Comparison of ENCODE assay signal across 12 cellular contexts in the genomic region with DNA sequence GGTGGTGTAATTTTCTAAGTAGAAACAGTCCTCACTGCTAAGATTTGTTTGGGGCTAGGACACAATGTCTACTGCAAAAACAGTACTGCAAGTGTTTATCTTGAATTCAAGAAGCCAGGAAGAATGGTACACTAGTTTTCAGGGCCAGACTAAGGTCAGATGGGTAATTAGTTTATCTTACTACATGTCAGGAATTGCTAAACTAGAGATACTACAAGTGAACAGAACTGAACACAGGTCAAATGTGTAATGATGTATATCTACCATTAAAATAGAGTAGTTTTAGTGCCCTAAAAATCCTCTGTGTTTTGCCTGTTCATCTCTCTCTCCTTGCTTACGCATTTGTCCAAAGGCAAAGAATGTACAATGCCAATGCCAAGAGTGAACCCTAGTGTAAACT. TPM values are rescaled to one million over a fixed set of nuclear protein-coding genes. Genes with fewer than 3 reads are reported as not detected.
DNase-seq lines count a peak whose midpoint lies in the region; ATAC-seq and TF ChIP-seq lines count a peak whose summit lies in the region.
"Had no signal": no experiment of that assay in that cellular context is flagged by ENCODE, and none has a peak within 500 bp of the region (broad histone marks: within the 10 kb centered on the region; RNA-seq: fewer than 3 reads in every experiment).

No MANE protein-coding gene starts in this region.

- H3K4me3 Mint-ChIP-seq in activated naive CD4-positive, alpha-beta T cell treated with anti-CD3 and anti-CD28 coated beads, Interleukin-2, amount 50 U/mL, for 24 hours = no peak overlapping the region
- H3K4me3 Mint-ChIP-seq in type B pancreatic cell = peak overlapping the region; percentile 65

- H3K9me3 Mint-ChIP-seq in activated naive CD4-positive, alpha-beta T cell treated with anti-CD3 and anti-CD28 coated beads, Interleukin-2, amount 50 U/mL, for 24 hours = no peaks in the 10 kb centered on the region
- no peaks in the 10 kb centered on the region for H3K9me3 Mint-ChIP-seq in activated naive CD4-positive, alpha-beta T cell treated with anti-CD3 and anti-CD28 coated beads, Interleukin-2, amount 50 U/mL, for 72 hours
- no peaks in the 10 kb centered on the region for H3K9me3 Mint-ChIP-seq in type B pancreatic cell

- no peaks in the 10 kb centered on the region for H3K27me3 Mint-ChIP-seq in activated naive CD4-positive, alpha-beta T cell treated with anti-CD3 and anti-CD28 coated beads, Interleukin-2, amount 50 U/mL, for 24 hours
- H3K27me3 Mint-ChIP-seq in type B pancreatic cell = peaks cover 4% of the 10 kb centered on the region

- peaks cover 27% of the 10 kb centered on the region for H3K36me3 Mint-ChIP-seq in activated naive CD4-positive, alpha-beta T cell treated with anti-CD3 and anti-CD28 coated beads, Interleukin-2, amount 50 U/mL, for 24 hours
- H3K36me3 Mint-ChIP-seq in activated naive CD4-positive, alpha-beta T cell treated with anti-CD3 and anti-CD28 coated beads, Interleukin-2, amount 50 U/mL, for 72 hours = peaks cover 42 to 66% of the 10 kb centered on the region in 2 donors
- H3K36me3 Mint-ChIP-seq in type B pancreatic cell = peaks cover 43% of the 10 kb centered on the region

- no peak for TF ChIP-seq CTCF in type B pancreatic cell (conservative IDR thresholded peaks at IDR 0.05)

- no peak for DNase-seq in activated naive CD4-positive, alpha-beta T cell (lab: John Stamatoyannopoulos, UW)
- DNase-seq in activated naive CD4-positive, alpha-beta T cell treated with anti-CD3 and anti-CD28 coated beads, Interleukin-2, amount 50 U/mL, for 72 hours (ENCODE audit: low spot score in 2 of 2) = no peak
- DNase-seq in type B pancreatic cell (ENCODE audit: extremely low spot score, unreplicated experiment) (no peak), amygdala (lab: John Stamatoyannopoulos, UW) (no peak)
- DNase-seq: activated CD4-positive, alpha-beta T cell treated with anti-CD3 and anti-CD28 coated beads, Interleukin-2, amount 50 U/mL, for 48 hours; anterior cingulate cortex; mesenchymal stem cell; psoas muscle; stimulated activated CD4-positive, alpha-beta T cell treated with anti-CD3 and anti-CD28 coated beads, Interleukin-2, amount 100 ng/mL, for 24 hours; stimulated activated naive CD4-positive, alpha-beta T cell had no signal

- peak overlapping the region; percentile 26 for H3K27ac Mint-ChIP-seq in activated naive CD4-positive, alpha-beta T cell treated with anti-CD3 and anti-CD28 coated beads, Interleukin-2, amount 50 U/mL, for 24 hours
- peak overlapping the region; percentile 19 to 51 for H3K27ac Mint-ChIP-seq in activated naive CD4-positive, alpha-beta T cell treated with anti-CD3 and anti-CD28 coated beads, Interleukin-2, amount 50 U/mL, for 72 hours
- H3K27ac Mint-ChIP-seq in type B pancreatic cell = peak overlapping the region; percentile 63

- peaks cover 8% of the 10 kb centered on the region for H3K4me1 Mint-ChIP-seq in activated naive CD4-positive, alpha-beta T cell treated with anti-CD3 and anti-CD28 coated beads, Interleukin-2, amount 50 U/mL, for 24 hours
- peaks cover 8% of the 10 kb centered on the region for H3K4me1 Mint-ChIP-seq in type B pancreatic cell (ENCODE audit: unreplicated experiment)

- ATAC-seq in activated naive CD4-positive, alpha-beta T cell treated with anti-CD3 and anti-CD28 coated beads, Interleukin-2, amount 50 U/mL, for 72 hours = no peak
- ATAC-seq in GM19455 (IDR thresholded peaks at IDR 0.05; ENCODE audit: unreplicated experiment) = no peak
- ATAC-seq: psoas muscle had no signal

RNA-seq across cellular contexts. Expression of a gene that starts 2.3 kb away (rescaled TPM):
- total RNA-seq in activated naive CD4-positive, alpha-beta T cell treated with anti-CD3 and anti-CD28 coated beads, Interleukin-2, amount 50 U/mL, for 72 hours = 1,000 to 10,000 TPM; 5,050 to 5,339 TPM
- total RNA-seq in type B pancreatic cell (ENCODE audit: low replicate concordance) = 4,566 and 4,714 TPM in 2 replicates

RNA-seq across cellular contexts. Expression of a gene that starts 4.0 kb away (rescaled TPM):
- total RNA-seq in activated naive CD4-positive, alpha-beta T cell treated with anti-CD3 and anti-CD28 coated beads, Interleukin-2, amount 50 U/mL, for 72 hours = 10 to 100 TPM in 1 of 2 donors, 1 to 10 TPM in 1; 7.1 to 15.0 TPM
- 11.6 and 12.1 TPM in 2 replicates for total RNA-seq in type B pancreatic cell (ENCODE audit: low replicate concordance)

RNA-seq across cellular contexts. Expression of a gene that starts 9.7 kb away (rescaled TPM):
- 100 to 1,000 TPM; 224 to 356 TPM for total RNA-seq in activated naive CD4-positive, alpha-beta T cell treated with anti-CD3 and anti-CD28 coated beads, Interleukin-2, amount 50 U/mL, for 72 hours
- total RNA-seq in type B pancreatic cell (ENCODE audit: low replicate concordance) = 115 and 141 TPM in 2 replicates

RNA-seq across cellular contexts. Expression of a gene that starts 14.0 kb away (rescaled TPM):
- 100 to 1,000 TPM; 159 to 197 TPM for total RNA-seq in activated naive CD4-positive, alpha-beta T cell treated with anti-CD3 and anti-CD28 coated beads, Interleukin-2, amount 50 U/mL, for 72 hours
- total RNA-seq in type B pancreatic cell (ENCODE audit: low replicate concordance) = 81.4 and 96.3 TPM in 2 replicates

RNA-seq across cellular contexts. Expression of a gene that starts 34.1 kb away (rescaled TPM):
- total RNA-seq in activated naive CD4-positive, alpha-beta T cell treated with anti-CD3 and anti-CD28 coated beads, Interleukin-2, amount 50 U/mL, for 72 hours = under 1 TPM; 0.25 to 0.34 TPM
- total RNA-seq in type B pancreatic cell (ENCODE audit: low replicate concordance) = 76.5 and 176 TPM in 2 replicates
